In the genomic region with DNA sequence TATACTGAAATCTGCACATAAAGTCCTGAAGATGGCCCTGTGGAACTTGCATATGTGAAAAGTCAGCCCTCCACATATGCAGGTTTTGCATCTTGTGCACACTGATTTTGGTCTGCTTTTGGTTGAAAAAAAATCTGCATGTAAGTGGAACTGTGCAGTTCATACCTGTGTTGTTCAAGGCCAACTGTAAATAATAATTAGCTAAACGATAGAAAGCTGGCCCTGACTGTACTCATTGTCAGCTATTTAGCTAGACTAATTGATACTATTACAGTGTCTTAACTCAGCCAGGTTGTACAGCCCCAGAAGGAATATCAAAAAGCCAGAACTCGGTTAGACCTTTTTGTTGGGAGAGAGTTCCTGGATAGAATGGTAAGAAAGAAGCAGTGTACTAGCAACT, we compare ENCODE assay signal across 16 cellular contexts.
"Had no signal": no experiment of that assay in that cellular context is flagged by ENCODE, and none has a peak within 500 bp of the region (broad histone marks: within the 10 kb centered on the region; RNA-seq: fewer than 3 reads in every experiment).

No MANE protein-coding gene starts in this region.

- DNase-seq: cortex of kidney; effector memory CD8-positive, alpha-beta T cell; esophagus squamous epithelium; glutamatergic neuron; islet precursor cell; nucleus accumbens; spleen; stimulated activated CD4-positive, alpha-beta T cell treated with anti-CD3 and anti-CD28 coated beads, Interleukin-15, amount 100 ng/mL, for 24 hours; stimulated activated CD4-positive, alpha-beta T cell treated with anti-CD3 and anti-CD28 coated beads, Interleukin-1b, Interleukin-23, amount 100 ng/mL, for 48 hours; stimulated activated CD4-positive, alpha-beta T cell treated with anti-CD3 and anti-CD28 coated beads, Interleukin-4, amount 100 ng/mL, for 24 hours; stimulated activated naive B cell treated with anti-CD40 and anti-IgM and Interleukin-4, amounts not matched to agents 10 μg/mL and 1 μg/mL and 100 μg/mL, for 72 hours; stimulated activated naive CD8-positive, alpha-beta T cell treated with anti-CD3 and anti-CD28 coated beads, Interleukin-15, amount 100 ng/mL, for 72 hours; substantia nigra had no signal

- H3K4me1 ChIP-seq: neural progenitor cell, spleen had no signal

- H3K27me3 ChIP-seq: esophagus squamous epithelium, gastroesophageal sphincter, neural progenitor cell, spleen had no signal

- H2AFZ ChIP-seq: neural progenitor cell, parathyroid adenoma had no signal

- H3K36me3 ChIP-seq: esophagus squamous epithelium, neural progenitor cell, spleen had no signal

- H3K4me3 ChIP-seq: esophagus squamous epithelium, gastroesophageal sphincter, neural progenitor cell, spleen had no signal

- H3K27ac ChIP-seq: esophagus squamous epithelium, gastroesophageal sphincter, neural progenitor cell, parathyroid adenoma, spleen had no signal

- H3K9ac ChIP-seq: neural progenitor cell, parathyroid adenoma had no signal

- H3K4me2 ChIP-seq: neural progenitor cell had no signal

- H3K9me3 ChIP-seq: esophagus squamous epithelium, gastroesophageal sphincter had no signal
